Comparison of ENCODE assay signal across 20 cellular contexts in genomic region chr10:119365773-119366640, GRCh38.
DNase-seq lines count a peak whose midpoint lies in the region; TF ChIP-seq lines count a peak whose summit lies in the region.
"Had no signal": no experiment of that assay in that cellular context is flagged by ENCODE, and none has a peak within 500 bp of the region (broad histone marks: within the 10 kb centered on the region; RNA-seq: fewer than 3 reads in every experiment).

No MANE protein-coding gene starts in this region.

- in situ Hi-C loops in astrocyte of the spinal cord (cut with HindIII; ENCODE audit: low sequenced_read_pairs) = no loop called here

- POLR2A ChIA-PET in SK-N-SH (lab: Yijun Ruan, JAX) = no interaction called here

- TF ChIP-seq EP300 in SK-N-SH (IDR thresholded peaks at IDR 0.05; ENCODE audit: borderline replicate concordance in 1 of 2, low read depth in 1 of 2, low read length in 1 of 2) = no peak

- H3K9ac ChIP-seq in SK-N-SH = no peak overlapping the region

- H4K20me1 ChIP-seq in SK-N-SH (ENCODE audit: insufficient read depth) = no peaks in the 10 kb centered on the region

- H3K4me2 ChIP-seq in SK-N-SH = no peak overlapping the region

- DNase-seq in astrocyte of the spinal cord (ENCODE audit: low read depth, low spot score) (peak; percentile 9), fibroblast of mammary gland (ENCODE audit: low read depth) (peak; percentile 12), thyroid gland (no peak), GM20000 (ENCODE audit: low spot score) (no peak), Ammon's horn (ENCODE audit: low spot score) (no peak), SK-N-SH (no peak)
- DNase-seq in T-helper 2 cell treated with Interferon-gamma antibody and Interleukin-4, amounts not matched to agents 5 μg/mL and 100 μg/mL, for 36 hours (ENCODE audit: low spot score) = no peak
- DNase-seq: activated CD8-positive, alpha-beta T cell treated with anti-CD3 and anti-CD28 coated beads for 36 hours; activated gamma-delta T cell; DMS53; GDM1; H9; MG63; NCI-H1417 treated with DMSO at 0.1 percent for 48 hours; NCI-H524; substantia nigra; T1000 had no signal

- intact Hi-C loops in thyroid gland (cut with DNase I) = no loop called here

- TF ChIP-seq CTCF in astrocyte of the spinal cord (IDR thresholded peaks at IDR 0.05; ENCODE audit: low read depth, low read length) (no peak), fibroblast of mammary gland (conservative IDR thresholded peaks at IDR 0.05; ENCODE audit: control insufficient read depth, insufficient read depth, low read depth, low read length) (no peak), nephron (IDR thresholded peaks at IDR 0.05; ENCODE audit: unreplicated experiment in 3 of 3) (no peak), thyroid gland (IDR thresholded peaks at IDR 0.05) (no peak), GM20000 (IDR thresholded peaks at IDR 0.05; ENCODE audit: extremely low read depth, missing control alignments) (no peak), SK-N-SH (IDR thresholded peaks at IDR 0.05) (no peak)

- peak overlapping the region in 2 of 3 experiments; percentile 5 to 53 for H3K4me3 Mint-ChIP-seq in nephron
- no peak overlapping the region for H3K4me3 Mint-ChIP-seq in T-helper 2 cell treated with Interferon-gamma antibody and Interleukin-4, amounts not matched to agents 5 μg/mL and 100 μg/mL, for 36 hours
- H3K4me3 Mint-ChIP-seq: activated CD8-positive, alpha-beta T cell treated with anti-CD3 and anti-CD28 coated beads for 36 hours; dendritic cell treated with granulocyte-macrophage colony-stimulating factor and Interleukin-4, amounts not matched to agents 40 ng/mL and 50 ng/mL, for 4 days; H9 had no signal

- no peak overlapping the region for H3K4me3 ChIP-seq in astrocyte of the spinal cord (ENCODE audit: low read depth, low read length)
- no peak overlapping the region for H3K4me3 ChIP-seq in fibroblast of mammary gland (ENCODE audit: control insufficient read depth, low read depth, low read length)
- no peak overlapping the region for H3K4me3 ChIP-seq in thyroid gland (replicated peaks in 1 of 3)
- H3K4me3 ChIP-seq in SK-N-SH (ENCODE audit: low read depth in 2 of 2, low read length in 1 of 2) = no peak overlapping the region
- H3K4me3 ChIP-seq: K562, MG63 had no signal

- no peaks in the 10 kb centered on the region for H3K9me2 ChIP-seq in SK-N-SH

- H3K27ac Mint-ChIP-seq in nephron = peak overlapping the region; percentile 88 to 92 (median 89)
- H3K27ac Mint-ChIP-seq in T-helper 2 cell treated with Interferon-gamma antibody and Interleukin-4, amounts not matched to agents 5 μg/mL and 100 μg/mL, for 36 hours = no peak overlapping the region
- H3K27ac Mint-ChIP-seq: activated CD8-positive, alpha-beta T cell treated with anti-CD3 and anti-CD28 coated beads for 36 hours; dendritic cell treated with granulocyte-macrophage colony-stimulating factor and Interleukin-4, amounts not matched to agents 40 ng/mL and 50 ng/mL, for 4 days; H9 had no signal

- TF ChIP-seq RAD21 in SK-N-SH (IDR thresholded peaks at IDR 0.05; ENCODE audit: low read length) = no peak

- peaks cover 85% of the 10 kb centered on the region for H3K4me1 Mint-ChIP-seq in nephron
- H3K4me1 Mint-ChIP-seq in T-helper 2 cell treated with Interferon-gamma antibody and Interleukin-4, amounts not matched to agents 5 μg/mL and 100 μg/mL, for 36 hours (ENCODE audit: low read depth) = peaks cover 12% of the 10 kb centered on the region

- H2AFZ ChIP-seq in SK-N-SH (ENCODE audit: low read depth) = no peak overlapping the region

- CTCF ChIA-PET in SK-N-SH (lab: Yijun Ruan, JAX) = interaction anchor here (1.0 to 4.1 kb wide), 6 partner anchors 11 to 160 kb away, joined by 3 to 23 read pairs (median 4); partner anchors contain the start of gene GRK5

- WGBS in thyroid gland, 2 donors = 65 to 75% methylated on average over 12 of the region's 12 CpGs
- 92% methylated on average over 8 of the region's 12 CpGs for WGBS in SK-N-SH (ENCODE audit: low lambda C conversion rate)

- H3K4me1 ChIP-seq in thyroid gland = peaks cover 66 to 91% of the 10 kb centered on the region in 2 donors
- peaks cover 8 to 61% of the 10 kb centered on the region in 2 experiments for H3K4me1 ChIP-seq in SK-N-SH (ENCODE audit: control insufficient read depth in 1 of 2, insufficient read depth in 2 of 2, low read depth in 1 of 2, low read length in 1 of 2)

- H3K79me2 ChIP-seq in SK-N-SH (ENCODE audit: insufficient read depth) = no peaks in the 10 kb centered on the region

- H3K36me3 ChIP-seq in thyroid gland (no peaks in the 10 kb centered on the region), SK-N-SH (replicated peaks in 1 of 2; ENCODE audit: control insufficient read depth in 1 of 2, insufficient read depth in 2 of 2, low read length in 1 of 2) (no peaks in the 10 kb centered on the region)
- H3K36me3 ChIP-seq: MG63 had no signal

- H3K27me3 ChIP-seq in thyroid gland = no peaks in the 10 kb centered on the region
- H3K27me3 ChIP-seq in SK-N-SH (ENCODE audit: insufficient read depth) = no peaks in the 10 kb centered on the region
- H3K27me3 ChIP-seq: MG63 had no signal

- TF ChIP-seq POLR2A in thyroid gland (IDR thresholded peaks at IDR 0.05) = no peak

- H3K36me3 Mint-ChIP-seq in nephron (ENCODE audit: low read depth) = no peaks in the 10 kb centered on the region
- H3K36me3 Mint-ChIP-seq in T-helper 2 cell treated with Interferon-gamma antibody and Interleukin-4, amounts not matched to agents 5 μg/mL and 100 μg/mL, for 36 hours (ENCODE audit: low read depth) = peaks cover 3% of the 10 kb centered on the region

- peaks cover 4% of the 10 kb centered on the region for H3F3A ChIP-seq in SK-N-SH (replicated peaks; ENCODE audit: insufficient read depth)

- H3K9me3 ChIP-seq in thyroid gland (no peaks in the 10 kb centered on the region), SK-N-SH (no peaks in the 10 kb centered on the region)
- H3K9me3 ChIP-seq: MG63 had no signal

- no peaks in the 10 kb centered on the region for H3K9me3 Mint-ChIP-seq in nephron
- H3K9me3 Mint-ChIP-seq in T-helper 2 cell treated with Interferon-gamma antibody and Interleukin-4, amounts not matched to agents 5 μg/mL and 100 μg/mL, for 36 hours = no peaks in the 10 kb centered on the region
- H3K9me3 Mint-ChIP-seq: activated CD8-positive, alpha-beta T cell treated with anti-CD3 and anti-CD28 coated beads for 36 hours; dendritic cell treated with granulocyte-macrophage colony-stimulating factor and Interleukin-4, amounts not matched to agents 40 ng/mL and 50 ng/mL, for 4 days; H9 had no signal

- H3K27ac ChIP-seq in thyroid gland (peak overlapping the region in 2 of 3 donors; percentile 57 to 73), SK-N-SH (ENCODE audit: low read depth in 2 of 2, low read length in 1 of 2) (no peak overlapping the region)

- peaks cover 4% of the 10 kb centered on the region for H3K27me3 Mint-ChIP-seq in nephron (ENCODE audit: low read depth)
- H3K27me3 Mint-ChIP-seq in T-helper 2 cell treated with Interferon-gamma antibody and Interleukin-4, amounts not matched to agents 5 μg/mL and 100 μg/mL, for 36 hours (ENCODE audit: low read depth) = no peaks in the 10 kb centered on the region
- H3K27me3 Mint-ChIP-seq: activated CD8-positive, alpha-beta T cell treated with anti-CD3 and anti-CD28 coated beads for 36 hours had no signal

TF ChIP-seq in SK-N-SH, 30 proteins besides CTCF, POLR2A, EP300 and RAD21:
- TF ChIP-seq NFIC (IDR thresholded peaks at IDR 0.05; ENCODE audit: borderline replicate concordance) (no peak), USF2 (IDR thresholded peaks at IDR 0.05; ENCODE audit: borderline replicate concordance, low read depth, low read length) (no peak), RXRA (IDR thresholded peaks at IDR 0.05; ENCODE audit: borderline replicate concordance, low read depth) (no peak), SIN3A (IDR thresholded peaks at IDR 0.05; ENCODE audit: borderline replicate concordance, low read depth, low read length) (no peak), IRF3 (IDR thresholded peaks at IDR 0.05; ENCODE audit: low read depth, low read length) (no peak), GATA2 (CRISPR knock-in tag; IDR thresholded peaks at IDR 0.05) (no peak), FOSL2 (IDR thresholded peaks at IDR 0.05; ENCODE audit: borderline replicate concordance, low read depth) (no peak), FOXM1 (IDR thresholded peaks at IDR 0.05; ENCODE audit: low read depth) (no peak), NRF1 (IDR thresholded peaks at IDR 0.05; ENCODE audit: low read depth, low read length) (no peak), CHD2 (IDR thresholded peaks at IDR 0.05; ENCODE audit: low read length, partially characterized antibody) (no peak), PBX3 (IDR thresholded peaks at IDR 0.05) (no peak)

Comparison
In these comparisons a context has a peak if more than half of its experiments do, and no peak if none do; other contexts are left out.
1. DNase-seq: peak in astrocyte of the spinal cord (single experiment) and fibroblast of mammary gland (single experiment); none in thyroid gland (0 of 2), GM20000 (single experiment), Ammon's horn (single experiment), T-helper 2 cell treated with Interferon-gamma antibody and Interleukin-4, amounts not matched to agents 5 μg/mL and 100 μg/mL, for 36 hours (single experiment) and SK-N-SH (single experiment).
2. H3K27ac ChIP-seq: peak in thyroid gland (2 of 3); none in SK-N-SH (0 of 2).